In genomic region chr5:58240286-58240685, GRCh38 we compare ENCODE assay signal across 15 cellular contexts.
A peak's percentile ranks its signal among the peaks of the same experiment; 100 is the strongest.
DNase-seq lines count a peak whose midpoint lies in the region; ATAC-seq and TF ChIP-seq lines count a peak whose summit lies in the region.
"Had no signal": no experiment of that assay in that cellular context is flagged by ENCODE, and none has a peak within 500 bp of the region (broad histone marks: within the 10 kb centered on the region; RNA-seq: fewer than 3 reads in every experiment).

No MANE protein-coding gene starts in this region.

- DNase-seq in AG10803 (ENCODE audit: low read depth) (peak; percentile 53), IMR-90 (peak; percentile 87), brain pericyte (ENCODE audit: low read depth, low spot score) (peak; percentile 13), kidney glomerular epithelial cell (lab: John Stamatoyannopoulos, UW) (peak; percentile 65), NCI-H748 (lab: John Stamatoyannopoulos, UW; ENCODE audit: unreplicated experiment) (no peak), uterus (no peak)
- DNase-seq: activated CD8-positive, alpha-beta memory T cell treated with anti-CD3 and anti-CD28 coated beads, Interleukin-2, amount 50 U/mL, for 48 hours; effector memory CD8-positive, alpha-beta T cell; hypothalamus; KBM-7; NCI-H187 had no signal

- intact Hi-C loops in IMR-90 (cut with micrococcal nuclease) (loop anchor here (5.0 kb wide), 1 partner anchor 217 kb away; no protein-coding TSS in a partner anchor), uterus (cut with DNase I; ENCODE audit: low total_unique reads) (no loop called here)

- H3K27ac ChIP-seq in IMR-90 (ENCODE audit: insufficient read depth, low read length) = peak overlapping the region; percentile 50; the same call in 1 of the 2 replicates
- H3K27ac ChIP-seq in uterus = no peak overlapping the region
- H3K27ac ChIP-seq: SK-N-MC had no signal

- no peak overlapping the region; the same call in 1 of the 2 replicates for H3K56ac ChIP-seq in IMR-90 (ENCODE audit: extremely low read depth, insufficient read depth, low read length)

- H2AFZ ChIP-seq in IMR-90 (replicated peaks; ENCODE audit: low read length, poor library complexity) = no peak overlapping the region

- POLR2A ChIA-PET in IMR-90 (lab: Charles Lee; ENCODE audit: unreplicated experiment) = no interaction called here

- peak overlapping the region; percentile 17; the same call in 1 of the 2 replicates for H3K4me2 ChIP-seq in IMR-90 (ENCODE audit: low read depth, low read length)

- H2BK20ac ChIP-seq in IMR-90 (ENCODE audit: low read depth, low read length) = peak overlapping the region; percentile 74

- peaks cover 3% of the 10 kb centered on the region for H3K9me1 ChIP-seq in IMR-90 (ENCODE audit: insufficient read depth, low read length)

- no peak overlapping the region for H3K23ac ChIP-seq in IMR-90 (ENCODE audit: low read depth, low read length)

- peak overlapping the region; percentile 51; the same call in 1 of the 2 replicates for H3K18ac ChIP-seq in IMR-90 (ENCODE audit: low read depth, low read length)

- H3K14ac ChIP-seq in IMR-90 (replicated peaks; ENCODE audit: low read depth, low read length) = no peak overlapping the region

- CTCF ChIA-PET in IMR-90 (lab: Yijun Ruan, JAX) = interaction anchor here (0.8 kb wide), 1 partner anchor 9 kb away, joined by 3 read pairs; no protein-coding TSS in a partner anchor

- H2BK120ac ChIP-seq in IMR-90 (ENCODE audit: low read depth, low read length) = peak overlapping the region; percentile 65

- no TSS peak for BruUV-seq in IMR-90 (replicated peaks; lab: Mats Ljungman, UMichigan)

- peaks cover 4% of the 10 kb centered on the region for H3K4me1 ChIP-seq in IMR-90 (ENCODE audit: control insufficient read depth, insufficient read depth, low read length)
- no peaks in the 10 kb centered on the region for H3K4me1 ChIP-seq in uterus

- H4K91ac ChIP-seq in IMR-90 (ENCODE audit: insufficient read depth, low read depth, low read length) = no peak overlapping the region

- peak overlapping the region; percentile 3; the same call in 1 of the 3 replicates for H2BK15ac ChIP-seq in IMR-90 (ENCODE audit: low read depth, low read length)

- H3K9ac ChIP-seq in IMR-90 (ENCODE audit: low read depth, low read length) = no peak overlapping the region

- no peak overlapping the region for H4K5ac ChIP-seq in IMR-90 (ENCODE audit: low read depth, low read length)

- TF ChIP-seq CTCF in AG10803 (conservative IDR thresholded peaks at IDR 0.05; ENCODE audit: low read length) = no peak
- TF ChIP-seq CTCF in IMR-90 (conservative IDR thresholded peaks at IDR 0.05; ENCODE audit: low read depth, low read length) = no peak
- no peak for TF ChIP-seq CTCF in uterus (IDR thresholded peaks at IDR 0.05)

- peak overlapping the region; percentile 0 to 48; a peak in 2 of 4 replicates for H4K8ac ChIP-seq in IMR-90 (ENCODE audit: low read depth in 2 of 2, low read length in 2 of 2)

- in situ Hi-C loops in IMR-90 (cut with MboI; ENCODE audit: low sequenced_read_pairs) = no loop called here

- no CpG with 5 or more reads among the region's 3 CpGs for WGBS in IMR-90 (ENCODE audit: extremely low coverage in 2 of 2, insufficient read length in 1 of 2), 2 experiments

- H2AK9ac ChIP-seq in IMR-90 (replicated peaks; ENCODE audit: low read depth, low read length, poor library complexity) = no peak overlapping the region

- ATAC-seq in IMR-90 (ENCODE audit: low read depth) = peak; percentile 81
- no peak for ATAC-seq in GM19351 (IDR thresholded peaks at IDR 0.05; ENCODE audit: unreplicated experiment)
- ATAC-seq in GM21723 (IDR thresholded peaks at IDR 0.05; ENCODE audit: unreplicated experiment) = no peak
- ATAC-seq: effector memory CD8-positive, alpha-beta T cell; stimulated activated effector memory CD8-positive, alpha-beta T cell treated with anti-CD3 and anti-CD28 coated beads, Interleukin-12 subunit alpha, Interleukin-12 subunit beta, amount 100 ng/mL, for 72 hours had no signal

- dilution Hi-C loops in IMR-90 (cut with HindIII; ENCODE audit: low sequenced_read_pairs, unreplicated experiment) = no loop called here

- no peaks in the 10 kb centered on the region for H3K9me3 ChIP-seq in IMR-90 (ENCODE audit: control insufficient read depth, insufficient read depth, low read length)
- H3K9me3 ChIP-seq in uterus = no peaks in the 10 kb centered on the region

- H4K20me1 ChIP-seq in IMR-90 (ENCODE audit: insufficient read depth, low read length) = no peaks in the 10 kb centered on the region

- 0 out of 2 replicates have a peak, but pooled peaks have one; percentile 7 for TF ChIP-seq RAD21 in IMR-90 (IDR thresholded peaks at IDR 0.05; ENCODE audit: low read length)

- TF ChIP-seq POLR2A in IMR-90 (IDR thresholded peaks at IDR 0.05; ENCODE audit: low read depth, low read length) (no peak), uterus (IDR thresholded peaks at IDR 0.05) (no peak)

- H3K27me3 ChIP-seq in IMR-90 (ENCODE audit: control insufficient read depth, insufficient read depth, low read length) (no peaks in the 10 kb centered on the region), uterus (no peaks in the 10 kb centered on the region)

- H3K4ac ChIP-seq in IMR-90 (ENCODE audit: low read depth, low read length) = peak overlapping the region; percentile 19; the same call in 1 of the 2 replicates

- no peak overlapping the region for H2AK5ac ChIP-seq in IMR-90 (ENCODE audit: low read depth, low read length)

- H3K4me3 ChIP-seq in AG10803 (ENCODE audit: low read length) (no peak overlapping the region), IMR-90 (ENCODE audit: insufficient read depth, low read depth, low read length) (no peak overlapping the region), uterus (no peak overlapping the region)
- H3K4me3 ChIP-seq: SK-N-MC had no signal

- no peaks in the 10 kb centered on the region for H3K36me3 ChIP-seq in IMR-90 (ENCODE audit: control insufficient read depth, insufficient read depth, low read length)
- H3K36me3 ChIP-seq in uterus = no peaks in the 10 kb centered on the region

- no peaks in the 10 kb centered on the region for H3K79me1 ChIP-seq in IMR-90 (ENCODE audit: low read depth in 1 of 2, low read length in 2 of 2)

- H2BK5ac ChIP-seq in IMR-90 (ENCODE audit: low read depth, low read length, poor library complexity, severe bottlenecking) = peak overlapping the region; percentile 69

TF ChIP-seq in IMR-90, 13 proteins besides CTCF, POLR2A, EP300 and RAD21:
- no peak for TF ChIP-seq MAZ (IDR thresholded peaks at IDR 0.05; ENCODE audit: borderline replicate concordance, low read depth, low read length)
- 0 out of 2 replicates have a peak, but pooled peaks have one; percentile 19 for TF ChIP-seq FOS (IDR thresholded peaks at IDR 0.05; ENCODE audit: low read depth, low read length)
- 0 out of 2 replicates have a peak, but pooled peaks have one; percentile 43 for TF ChIP-seq CEBPB (IDR thresholded peaks at IDR 0.05; ENCODE audit: low read depth, low read length)
- TF ChIP-seq BHLHE40 (IDR thresholded peaks at IDR 0.05; ENCODE audit: low read depth, low read length) = no peak
- TF ChIP-seq NFE2L2 (IDR thresholded peaks at IDR 0.05; ENCODE audit: low read depth, low read length) = no peak
- TF ChIP-seq ELK1 (IDR thresholded peaks at IDR 0.05; ENCODE audit: borderline replicate concordance, low read depth, low read length) = no peak
- no peak for TF ChIP-seq MAFK (IDR thresholded peaks at IDR 0.05; ENCODE audit: low read depth, low read length)

Comparison
In these comparisons a context has a peak if more than half of its experiments do, and no peak if none do; other contexts are left out.
1. DNase-seq: peak in AG10803 (single experiment), IMR-90 (single experiment), brain pericyte (single experiment) and kidney glomerular epithelial cell (single experiment); none in NCI-H748 (single experiment) and uterus (0 of 2).